ENCODE assay signal across 8 cellular contexts in genomic region chr20:53864765-53865683, GRCh38.
DNase-seq lines count a peak whose midpoint lies in the region; ATAC-seq, FAIRE-seq and TF ChIP-seq lines count a peak whose summit lies in the region.
"Not testable (repeated sequence)": the region's sequence is repeated elsewhere in the genome, so short reads cannot be mapped to it uniquely, and the experiment has no call there.

No MANE protein-coding gene starts in this region.

- FAIRE-seq in K562 (lab: Jason Lieb, UNC) = not testable (repeated sequence)

- 65% methylated on average over 13 of the region's 13 CpGs for WGBS in K562 (ENCODE audit: insufficient coverage, low coverage, missing lambda C conversion rate)

- H3K27ac ChIP-seq in 22Rv1 (peak overlapping the region; percentile 94), foreskin keratinocyte (peak overlapping the region; percentile 94), muscle layer of duodenum (ENCODE audit: low read length) (peak overlapping the region; percentile 67)
- H3K27ac ChIP-seq in HCT116 (ENCODE audit: low read depth, low read length); K562 (ENCODE audit: extremely low read depth, low read depth, low read length): not testable (repeated sequence)

- not testable (repeated sequence) for BruUV-seq in HCT116 (replicated peaks; lab: Mats Ljungman, UMichigan); K562 (replicated peaks; lab: Mats Ljungman, UMichigan)

- H3K4me1 ChIP-seq in HCT116 (ENCODE audit: control insufficient read depth in 1 of 2, insufficient read depth in 2 of 2, low read length in 2 of 2) = peaks cover 32 to 42% of the 10 kb centered on the region in 2 experiments
- not testable (repeated sequence) for H3K4me1 ChIP-seq in K562 (replicated peaks in 1 of 2; ENCODE audit: control insufficient read depth in 2 of 2, insufficient read depth in 2 of 2, low read length in 2 of 2)
- H3K4me1 ChIP-seq in foreskin keratinocyte = peaks cover 31% of the 10 kb centered on the region
- H3K4me1 ChIP-seq in muscle layer of duodenum (ENCODE audit: control insufficient read depth in 1 of 2, insufficient read depth in 2 of 2, low read length in 2 of 2) = peaks cover 10 to 20% of the 10 kb centered on the region in 2 donors
- peaks cover 35% of the 10 kb centered on the region for H3K4me1 ChIP-seq in skeletal muscle satellite cell (ENCODE audit: control insufficient read depth, insufficient read depth, low read length)

- not testable (repeated sequence) for H3K79me2 ChIP-seq in HCT116 (ENCODE audit: insufficient read depth, low read length); K562 (ENCODE audit: control insufficient read depth, insufficient read depth, low read length)

- H3K36me3 ChIP-seq in HCT116 (ENCODE audit: control insufficient read depth in 1 of 2, insufficient read depth in 2 of 2, low read length in 2 of 2); K562 (ENCODE audit: control insufficient read depth, insufficient read depth, low read length); muscle layer of duodenum (ENCODE audit: control insufficient read depth in 1 of 2, insufficient read depth in 2 of 2, low read length in 2 of 2); skeletal muscle satellite cell (ENCODE audit: insufficient read depth, low read length): not testable (repeated sequence)

- in situ Hi-C loops in K562 (cut with MboI) = not testable (repeated sequence)

- not testable (repeated sequence) for TF ChIP-seq POLR2A in HCT116 (IDR thresholded peaks at IDR 0.05; ENCODE audit: borderline replicate concordance, extremely low read depth, insufficient read depth, insufficient read length); K562 (conservative IDR thresholded peaks at IDR 0.05)

- POLR2A ChIA-PET in HCT116 (lab: Charles Lee) = interaction anchor here (0.6 to 1.2 kb wide), 2 partner anchors 36 to 270 kb away, joined by 3 to 4 read pairs; no protein-coding TSS in a partner anchor
- POLR2A ChIA-PET in activated CD4-positive, alpha-beta T cell treated with anti-CD3 and anti-CD28 coated beads for 36 hours (lab: Charles Lee) = interaction anchor here (0.6 to 0.9 kb wide), 3 partner anchors 51 to 244 kb away, joined by 3 to 5 read pairs (median 4); no protein-coding TSS in a partner anchor
- POLR2A ChIA-PET in K562 (lab: Yijun Ruan, JAX) = interaction anchor here (0.5 to 1.4 kb wide), 6 partner anchors 8 to 286 kb away, joined by 3 to 4 read pairs (median 3); no protein-coding TSS in a partner anchor

- not testable (repeated sequence) for H3K9ac ChIP-seq in HCT116 (ENCODE audit: low read length); K562 (ENCODE audit: insufficient read depth in 1 of 2, low read depth in 2 of 2, low read length in 2 of 2)
- peak overlapping the region; percentile 73 for H3K9ac ChIP-seq in skeletal muscle satellite cell (ENCODE audit: low read depth, low read length)

- H3K4me3 Mint-ChIP-seq in activated CD4-positive, alpha-beta T cell treated with anti-CD3 and anti-CD28 coated beads for 36 hours = not testable (repeated sequence)

- H3K4me2 ChIP-seq in HCT116 (ENCODE audit: low read length) (peak overlapping the region; percentile 67), skeletal muscle satellite cell (ENCODE audit: low read length) (peak overlapping the region; percentile 42)
- H3K4me2 ChIP-seq in K562 (ENCODE audit: insufficient read depth, low read length) = not testable (repeated sequence)

- peak overlapping the region; percentile 79 for H3K27ac Mint-ChIP-seq in activated CD4-positive, alpha-beta T cell treated with anti-CD3 and anti-CD28 coated beads for 36 hours

- H3K9me1 ChIP-seq in K562 (ENCODE audit: control insufficient read depth, insufficient read depth, low read length) = not testable (repeated sequence)

- not testable (repeated sequence) for H3K9me2 ChIP-seq in HCT116 (ENCODE audit: insufficient read depth)

- TF ChIP-seq CTCF in 22Rv1 (IDR thresholded peaks at IDR 0.05); HCT116 (IDR thresholded peaks at IDR 0.05 in 2 of 3, conservative IDR thresholded peaks at IDR 0.05 in 1 of 3; ENCODE audit: borderline replicate concordance in 1 of 3, insufficient read depth in 1 of 3, low read depth in 2 of 3, low read length in 2 of 3); K562 (IDR thresholded peaks at IDR 0.05 in 2 of 3, conservative IDR thresholded peaks at IDR 0.05 in 1 of 3; ENCODE audit: insufficient read depth in 2 of 3, low read depth in 1 of 3, low read length in 3 of 3); foreskin keratinocyte (conservative IDR thresholded peaks at IDR 0.05): not testable (repeated sequence)

- H3K9me3 ChIP-seq in HCT116 (ENCODE audit: control insufficient read depth in 1 of 2, insufficient read depth in 1 of 2, low read depth in 1 of 2, low read length in 2 of 2); K562 (replicated peaks; ENCODE audit: control insufficient read depth, insufficient read depth, low read depth, low read length); muscle layer of duodenum (ENCODE audit: control insufficient read depth in 1 of 2, low read length in 2 of 2); skeletal muscle satellite cell (replicated peaks; ENCODE audit: low read length): not testable (repeated sequence)

- not testable (repeated sequence) for H3K4me3 ChIP-seq in HCT116 (replicated peaks in 1 of 2; ENCODE audit: low read depth in 1 of 2, low read length in 2 of 2); K562; muscle layer of duodenum (ENCODE audit: low read depth in 1 of 2, low read length in 2 of 2); skeletal muscle satellite cell (ENCODE audit: low read length)

- not testable (repeated sequence) for ATAC-seq in HCT116; activated CD4-positive, alpha-beta T cell treated with anti-CD3 and anti-CD28 coated beads for 36 hours; K562; foreskin keratinocyte

- not testable (repeated sequence) for TF ChIP-seq RAD21 in HCT116 (IDR thresholded peaks at IDR 0.05; ENCODE audit: low read depth); K562 (CRISPR knock-in tag; conservative IDR thresholded peaks at IDR 0.05 in 1 of 2, IDR thresholded peaks at IDR 0.05 in 1 of 2)

- not testable (repeated sequence) for H3K27me3 Mint-ChIP-seq in activated CD4-positive, alpha-beta T cell treated with anti-CD3 and anti-CD28 coated beads for 36 hours

- not testable (repeated sequence) for H4K20me1 ChIP-seq in HCT116 (ENCODE audit: insufficient read depth); K562 (replicated peaks; ENCODE audit: control insufficient read depth, insufficient read depth, low read length)

- H2AFZ ChIP-seq in HCT116 (ENCODE audit: low read depth, low read length, poor library complexity, severe bottlenecking) (peak overlapping the region; percentile 79), K562 (ENCODE audit: low read depth, low read length) (peak overlapping the region; percentile 63)

- H3K36me3 Mint-ChIP-seq in activated CD4-positive, alpha-beta T cell treated with anti-CD3 and anti-CD28 coated beads for 36 hours (ENCODE audit: low read depth) = not testable (repeated sequence)

- RAD21 ChIA-PET in HCT116 (lab: Charles Lee; ENCODE audit: low non-redundant PET in 1 of 2, low total read pairs in 2 of 2, uncharacterized antibody in 2 of 2, unreplicated experiment in 2 of 2) = not testable (repeated sequence)

- peaks cover 53% of the 10 kb centered on the region for H3K4me1 Mint-ChIP-seq in activated CD4-positive, alpha-beta T cell treated with anti-CD3 and anti-CD28 coated beads for 36 hours

- intact Hi-C loops in HCT116 (cut with micrococcal nuclease) = loop anchor here (5.0 kb wide), 1 partner anchor 273 kb away; the partner anchor contains the start of gene ZNF217
- intact Hi-C loops in activated CD4-positive, alpha-beta T cell treated with anti-CD3 and anti-CD28 coated beads for 36 hours (cut with DNase I, micrococcal nuclease) = loop anchor here (5.0 kb wide), 1 partner anchor 113 kb away; no protein-coding TSS in a partner anchor
- intact Hi-C loops in K562 (cut with micrococcal nuclease) = loop anchor here (5.0 to 10.0 kb wide), 2 partner anchors 77 to 130 kb away; no protein-coding TSS in a partner anchor

- CTCF ChIA-PET in HCT116 (lab: Charles Lee); K562 (lab: Yijun Ruan, JAX; ENCODE audit: low intra/inter-chr PET ratio): not testable (repeated sequence)
- CTCF ChIA-PET in activated CD4-positive, alpha-beta T cell treated with anti-CD3 and anti-CD28 coated beads for 36 hours (lab: Charles Lee) = interaction anchor here (0.6 to 2.4 kb wide), 8 partner anchors 18 to 870 kb away, joined by 3 to 18 read pairs (median 4); no protein-coding TSS in a partner anchor

- DNase-seq in HCT116 (ENCODE audit: low read depth, low spot score); activated CD4-positive, alpha-beta T cell treated with anti-CD3 and anti-CD28 coated beads for 36 hours; K562 (ENCODE audit: extremely low read depth in 1 of 4, low spot score in 3 of 4); foreskin keratinocyte: not testable (repeated sequence)
- DNase-seq in NCI-H82 (lab: John Stamatoyannopoulos, UW) = peak; percentile 20

- not testable (repeated sequence) for H3K27me3 ChIP-seq in HCT116 (ENCODE audit: insufficient read depth, low read length); K562 (ENCODE audit: control insufficient read depth in 2 of 2, insufficient read depth in 2 of 2, low read length in 2 of 2); foreskin keratinocyte; muscle layer of duodenum (ENCODE audit: low read depth, low read length); skeletal muscle satellite cell (ENCODE audit: control insufficient read depth, insufficient read depth, low read length)

- H3K9me3 Mint-ChIP-seq in activated CD4-positive, alpha-beta T cell treated with anti-CD3 and anti-CD28 coated beads for 36 hours (ENCODE audit: low read depth) = not testable (repeated sequence)

- not testable (repeated sequence) for TF ChIP-seq EP300 in K562 (IDR thresholded peaks at IDR 0.05; ENCODE audit: low read length)
